28 cellular contexts compared by ENCODE assay signal in the genomic region with DNA sequence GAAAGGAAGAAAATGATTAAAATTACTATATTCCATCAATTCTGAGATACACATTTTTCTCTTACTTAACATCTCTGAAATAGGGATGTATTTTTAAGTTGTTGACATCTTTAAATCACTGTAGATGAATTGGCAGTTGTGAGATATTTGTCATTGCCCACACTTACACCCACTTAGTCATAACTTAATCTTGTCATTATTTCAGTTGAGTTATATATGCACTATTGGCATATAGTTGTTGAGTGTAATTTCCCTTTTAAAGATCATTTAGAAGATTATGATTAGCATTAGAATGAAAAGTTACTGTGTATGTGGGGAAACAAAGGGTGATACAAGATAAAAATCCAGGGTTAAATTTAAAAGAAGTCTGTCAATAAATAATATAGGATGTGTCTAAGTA. TPM values are rescaled to one million over a fixed set of nuclear protein-coding genes. Genes with fewer than 3 reads are reported as not detected.
A peak's percentile ranks its signal among the peaks of the same experiment; 100 is the strongest.
DNase-seq lines count a peak whose midpoint lies in the region; ATAC-seq and TF ChIP-seq lines count a peak whose summit lies in the region.
"Had no signal": no experiment of that assay in that cellular context is flagged by ENCODE, and none has a peak within 500 bp of the region (broad histone marks: within the 10 kb centered on the region; RNA-seq: fewer than 3 reads in every experiment).

No MANE protein-coding gene starts in this region.

- H3K9me3 Mint-ChIP-seq in CD4-positive, CD25-positive, alpha-beta regulatory T cell = peaks cover 0 to 1% (median 0%) of the 10 kb centered on the region in 7 donors

- peaks cover 70% of the 10 kb centered on the region for H3K79me2 ChIP-seq in ACC112 (ENCODE audit: control insufficient read depth, insufficient read depth, low read length, unreplicated experiment)

- H2AFZ ChIP-seq in ACC112 (ENCODE audit: low read length, unreplicated experiment) = no peak overlapping the region
- H2AFZ ChIP-seq: parathyroid adenoma had no signal

- H3K4me3 ChIP-seq in ACC112 (ENCODE audit: low read depth, low read length) (peak overlapping the region; percentile 90), SK-N-MC (peak overlapping the region; percentile 96), epithelial cell of esophagus (ENCODE audit: low read length) (no peak overlapping the region)
- peak overlapping the region; percentile 100 for H3K4me3 ChIP-seq in CD4-positive, CD25-positive, alpha-beta regulatory T cell (ENCODE audit: low read depth, low read length)
- H3K4me3 ChIP-seq: lung had no signal

- H3K27me3 ChIP-seq in ACC112 (ENCODE audit: insufficient read depth, low read length) = no peaks in the 10 kb centered on the region
- H3K27me3 ChIP-seq in CD4-positive, CD25-positive, alpha-beta regulatory T cell (ENCODE audit: control insufficient read depth, insufficient read depth, low read length) = no peaks in the 10 kb centered on the region
- H3K27me3 ChIP-seq: ascending aorta, stomach had no signal

- ATAC-seq in CD4-positive, CD25-positive, alpha-beta regulatory T cell (ENCODE audit: low read depth in 2 of 2) = no peak
- ATAC-seq: activated CD8-positive, alpha-beta memory T cell treated with anti-CD3 and anti-CD28 coated beads, Interleukin-2, amount 10 ng/mL, durations not matched to agents 7 days and 5 days; sciatic nerve had no signal

- H3K36me3 Mint-ChIP-seq in CD4-positive, CD25-positive, alpha-beta regulatory T cell = peaks cover 17% of the 10 kb centered on the region

- H3K4me1 Mint-ChIP-seq in CD4-positive, CD25-positive, alpha-beta regulatory T cell = peaks cover 22 to 39% (median 29%) of the 10 kb centered on the region in 4 donors

- peak in 1 of 3 donors; percentile 22 for DNase-seq in CD4-positive, CD25-positive, alpha-beta regulatory T cell
- no peak for DNase-seq in SK-N-MC (ENCODE audit: low read depth, low spot score)
- peak; percentile 21 for DNase-seq in epithelial cell of esophagus (ENCODE audit: low read depth)
- no peak for DNase-seq in NCI-H446 treated with DMSO at 0.1 percent for 48 hours (lab: John Stamatoyannopoulos, UW)
- DNase-seq in inferior parietal cortex (ENCODE audit: extremely low spot score) = no peak
- no peak for DNase-seq in SHP77 (lab: John Stamatoyannopoulos, UW)
- no peak for DNase-seq in DMS79 (lab: John Stamatoyannopoulos, UW)
- DNase-seq: activated CD4-positive, CD25-positive, alpha-beta regulatory T cell treated with anti-CD3 and anti-CD28 coated beads, Interleukin-2, amount 50 U/mL, for 72 hours; activated CD8-positive, alpha-beta memory T cell treated with anti-CD3 and anti-CD28 coated beads, Interleukin-2, amount 10 ng/mL, durations not matched to agents 7 days and 5 days; activated gamma-delta T cell; AML-193; hippocampal formation; kidney; MM.1S; NCI-H146; NCI-H2171 treated with DMSO at 0.1 percent for 48 hours; NCI-H82; stimulated activated CD4-positive, alpha-beta T cell treated with anti-CD3 and anti-CD28 coated beads, Interleukin-2, amount 100 ng/mL, for 24 hours; stomach; T-helper 9 cell; trophoblast cell had no signal

- H3K4me1 ChIP-seq in ACC112 (ENCODE audit: control insufficient read depth, insufficient read depth, low read length, unreplicated experiment) = peaks cover 36% of the 10 kb centered on the region
- peaks cover 48% of the 10 kb centered on the region for H3K4me1 ChIP-seq in CD4-positive, CD25-positive, alpha-beta regulatory T cell (ENCODE audit: control insufficient read depth, insufficient read depth, low read length, poor library complexity, severe bottlenecking)

- peak overlapping the region in 1 of 4 donors; percentile 13 for H3K4me3 Mint-ChIP-seq in CD4-positive, CD25-positive, alpha-beta regulatory T cell
- H3K4me3 Mint-ChIP-seq: activated CD8-positive, alpha-beta memory T cell treated with anti-CD3 and anti-CD28 coated beads, Interleukin-2, amount 10 ng/mL, durations not matched to agents 7 days and 5 days had no signal

- H3K36me3 ChIP-seq in ACC112 (ENCODE audit: insufficient read depth, low read length) (no peaks in the 10 kb centered on the region; the same call in 1 of the 2 replicates), SK-N-MC (ENCODE audit: insufficient read depth, low read length) (peaks cover 7% of the 10 kb centered on the region)
- H3K36me3 ChIP-seq in CD4-positive, CD25-positive, alpha-beta regulatory T cell (ENCODE audit: control insufficient read depth, insufficient read depth, low read length) = peaks cover 6% of the 10 kb centered on the region

- H3K27ac ChIP-seq in ACC112 (ENCODE audit: low read depth, low read length) = no peak overlapping the region
- H3K27ac ChIP-seq in CD4-positive, CD25-positive, alpha-beta regulatory T cell (ENCODE audit: insufficient read depth, low read length, poor library complexity, severe bottlenecking) = peak overlapping the region; percentile 96
- no peak overlapping the region for H3K27ac ChIP-seq in SK-N-MC
- H3K27ac ChIP-seq: ascending aorta, parathyroid adenoma, stomach had no signal

- no peaks in the 10 kb centered on the region for H3K27me3 Mint-ChIP-seq in CD4-positive, CD25-positive, alpha-beta regulatory T cell
- H3K27me3 Mint-ChIP-seq: activated CD8-positive, alpha-beta memory T cell treated with anti-CD3 and anti-CD28 coated beads, Interleukin-2, amount 10 ng/mL, durations not matched to agents 7 days and 5 days had no signal

- no peak for TF ChIP-seq CTCF in epithelial cell of esophagus (IDR thresholded peaks at IDR 0.05; ENCODE audit: insufficient read depth, low read depth, low read length, missing control alignments)

- H3K9me3 ChIP-seq in CD4-positive, CD25-positive, alpha-beta regulatory T cell (ENCODE audit: control insufficient read depth in 2 of 2, low read length in 2 of 2) = no peaks in the 10 kb centered on the region
- H3K9me3 ChIP-seq in SK-N-MC (ENCODE audit: low read depth, low read length) = no peaks in the 10 kb centered on the region
- H3K9me3 ChIP-seq: ascending aorta, stomach had no signal

- H3K27ac Mint-ChIP-seq in CD4-positive, CD25-positive, alpha-beta regulatory T cell = no peak overlapping the region
- H3K27ac Mint-ChIP-seq: activated CD8-positive, alpha-beta memory T cell treated with anti-CD3 and anti-CD28 coated beads, Interleukin-2, amount 10 ng/mL, durations not matched to agents 7 days and 5 days had no signal

- peak overlapping the region; percentile 52 for H3K9ac ChIP-seq in SK-N-MC (ENCODE audit: insufficient read length)
- H3K9ac ChIP-seq: parathyroid adenoma had no signal

RNA-seq across cellular contexts. Expression of a gene that starts 2.2 kb away (rescaled TPM):
- 56.7 TPM for total RNA-seq in CD4-positive, CD25-positive, alpha-beta regulatory T cell
- 100 to 1,000 TPM in 1 of 4 donors, 10 to 100 TPM in 3; 65.5 to 104 (median 84.7) TPM for polyA plus RNA-seq in CD4-positive, CD25-positive, alpha-beta regulatory T cell

RNA-seq across cellular contexts. Expression of a gene that starts 2.5 kb away (rescaled TPM):
- total RNA-seq in CD4-positive, CD25-positive, alpha-beta regulatory T cell = 47.1 TPM
- polyA plus RNA-seq in CD4-positive, CD25-positive, alpha-beta regulatory T cell = 10 to 100 TPM; 10.9 to 30.1 (median 24.2) TPM

RNA-seq across cellular contexts. Expression of a gene that starts 50.1 kb away (rescaled TPM):
- total RNA-seq in CD4-positive, CD25-positive, alpha-beta regulatory T cell = not detected
- not detected for polyA plus RNA-seq in CD4-positive, CD25-positive, alpha-beta regulatory T cell
- total RNA-seq: activated CD8-positive, alpha-beta memory T cell treated with anti-CD3 and anti-CD28 coated beads, Interleukin-2, amount 10 ng/mL, durations not matched to agents 7 days and 5 days; ascending aorta; H4; kidney; lung; sciatic nerve; SK-MEL-5; stomach had no signal
- polyA plus RNA-seq: lung, stomach had no signal
